In the genomic region with DNA sequence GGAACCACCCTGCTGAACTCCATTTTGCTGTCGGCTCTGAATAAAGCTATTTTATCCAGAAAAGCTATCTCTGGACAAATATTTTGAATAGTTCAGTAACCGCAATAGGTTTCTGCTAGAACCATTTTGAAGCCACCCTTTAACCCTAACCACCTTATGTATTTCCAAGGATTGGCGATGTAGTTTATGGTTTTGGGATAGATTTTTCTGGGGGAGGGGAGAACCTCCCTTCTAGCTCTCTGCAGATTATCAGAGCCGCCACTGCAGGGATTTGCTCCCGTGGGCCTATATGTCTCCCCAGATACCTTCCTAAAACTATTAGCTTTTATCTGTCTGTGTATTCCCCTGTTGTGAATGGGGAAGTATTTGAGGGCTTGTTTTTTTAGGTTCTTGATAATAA, we compare ENCODE assay signal across 8 cellular contexts. TPM values are rescaled to one million over a fixed set of nuclear protein-coding genes. Genes with fewer than 3 reads are reported as not detected.
DNase-seq lines count a peak whose midpoint lies in the region; ATAC-seq and TF ChIP-seq lines count a peak whose summit lies in the region.

No MANE protein-coding gene starts in this region.

- peak overlapping the region; percentile 96 for H3K4me3 ChIP-seq in BLaER1
- peak overlapping the region; percentile 47 for H3K4me3 ChIP-seq in HFF-Myc (replicated peaks; ENCODE audit: low read depth, low read length)

- peak overlapping the region; percentile 99; the same call in 1 of the 2 replicates for H3K27ac ChIP-seq in BLaER1

- H3K9me3 ChIP-seq in BLaER1 = no peaks in the 10 kb centered on the region

- H3K4me1 Mint-ChIP-seq in activated naive CD8-positive, alpha-beta T cell treated with anti-CD3 and anti-CD28 coated beads for 36 hours = peaks cover 25% of the 10 kb centered on the region
- peaks cover 39% of the 10 kb centered on the region for H3K4me1 Mint-ChIP-seq in mesothelial cell of epicardium

- H3K36me3 Mint-ChIP-seq in activated naive CD8-positive, alpha-beta T cell treated with anti-CD3 and anti-CD28 coated beads for 36 hours = peaks cover 37% of the 10 kb centered on the region
- H3K36me3 Mint-ChIP-seq in mesothelial cell of epicardium = peaks cover 16% of the 10 kb centered on the region

- no peaks in the 10 kb centered on the region for H3K27me3 ChIP-seq in BLaER1

- DNase-seq in HFF-Myc (ENCODE audit: extremely low read depth, low read depth) (no peak), mesothelial cell of epicardium (ENCODE audit: low spot score in 2 of 2, unreplicated experiment in 2 of 2) (no peak), medulla oblongata (ENCODE audit: extremely low spot score) (no peak)
- DNase-seq in activated naive CD8-positive, alpha-beta T cell treated with anti-CD3 and anti-CD28 coated beads for 36 hours = no peak
- DNase-seq in activated CD4-positive, CD25-positive, alpha-beta regulatory T cell (lab: John Stamatoyannopoulos, UW) = no peak

- H3K4me1 ChIP-seq in BLaER1 = peaks cover 38% of the 10 kb centered on the region

- peak overlapping the region; percentile 88 for H3K4me3 Mint-ChIP-seq in activated naive CD8-positive, alpha-beta T cell treated with anti-CD3 and anti-CD28 coated beads for 36 hours
- H3K4me3 Mint-ChIP-seq in mesothelial cell of epicardium = peak overlapping the region; percentile 73

- peaks cover 4% of the 10 kb centered on the region for H3K9me3 Mint-ChIP-seq in activated naive CD8-positive, alpha-beta T cell treated with anti-CD3 and anti-CD28 coated beads for 36 hours
- H3K9me3 Mint-ChIP-seq in mesothelial cell of epicardium = no peaks in the 10 kb centered on the region

- H4K20me1 ChIP-seq in BLaER1 = peaks cover 22% of the 10 kb centered on the region

- ATAC-seq in GM19397 (IDR thresholded peaks at IDR 0.05; ENCODE audit: unreplicated experiment) (no peak), HG02623 (IDR thresholded peaks at IDR 0.05; ENCODE audit: unreplicated experiment) (no peak)

- H3K27ac Mint-ChIP-seq in activated naive CD8-positive, alpha-beta T cell treated with anti-CD3 and anti-CD28 coated beads for 36 hours = no peak overlapping the region
- H3K27ac Mint-ChIP-seq in mesothelial cell of epicardium = peak overlapping the region; percentile 90

- H3K27me3 Mint-ChIP-seq in activated naive CD8-positive, alpha-beta T cell treated with anti-CD3 and anti-CD28 coated beads for 36 hours = peaks cover 14% of the 10 kb centered on the region
- H3K27me3 Mint-ChIP-seq in mesothelial cell of epicardium (ENCODE audit: low read depth) = no peaks in the 10 kb centered on the region

- TF ChIP-seq CTCF in HFF-Myc (IDR thresholded peaks at IDR 0.05; ENCODE audit: low read depth, low read length, missing control alignments) (no peak), mesothelial cell of epicardium (IDR thresholded peaks at IDR 0.05; ENCODE audit: unreplicated experiment) (no peak)

- H3K36me3 ChIP-seq in BLaER1 = peaks cover 22% of the 10 kb centered on the region

- peak overlapping the region; percentile 92 for H3K4me2 ChIP-seq in BLaER1

- H3K9ac ChIP-seq in BLaER1 = peak overlapping the region; percentile 100

RNA-seq across cellular contexts. Expression of a gene that starts 1.8 kb away (rescaled TPM):
- total RNA-seq in activated naive CD8-positive, alpha-beta T cell treated with anti-CD3 and anti-CD28 coated beads for 36 hours = 1,000 to 10,000 TPM; 2,350 to 2,390 TPM
- total RNA-seq in mesothelial cell of epicardium = 745 to 765 TPM (median 754 TPM) in 3 replicates

RNA-seq across cellular contexts. Expression of a gene that starts 22.4 kb away (rescaled TPM):
- total RNA-seq in activated naive CD8-positive, alpha-beta T cell treated with anti-CD3 and anti-CD28 coated beads for 36 hours = 10 to 100 TPM; 21.9 to 25.4 TPM
- total RNA-seq in mesothelial cell of epicardium = 142 to 160 TPM (median 149 TPM) in 3 replicates

RNA-seq across cellular contexts. Expression of a gene that starts 38.4 kb away (rescaled TPM):
- not detected for total RNA-seq in activated naive CD8-positive, alpha-beta T cell treated with anti-CD3 and anti-CD28 coated beads for 36 hours
- total RNA-seq in mesothelial cell of epicardium = 0.38 to 0.63 TPM (median 0.49 TPM) in 3 replicates

RNA-seq across cellular contexts. Expression of a gene that starts 55.9 kb away (rescaled TPM):
- 10 to 100 TPM; 54.3 to 55.0 TPM for total RNA-seq in activated naive CD8-positive, alpha-beta T cell treated with anti-CD3 and anti-CD28 coated beads for 36 hours
- 343 to 347 TPM (median 343 TPM) in 3 replicates for total RNA-seq in mesothelial cell of epicardium
